Comparison of ENCODE assay signal across 10 cellular contexts in the genomic region with DNA sequence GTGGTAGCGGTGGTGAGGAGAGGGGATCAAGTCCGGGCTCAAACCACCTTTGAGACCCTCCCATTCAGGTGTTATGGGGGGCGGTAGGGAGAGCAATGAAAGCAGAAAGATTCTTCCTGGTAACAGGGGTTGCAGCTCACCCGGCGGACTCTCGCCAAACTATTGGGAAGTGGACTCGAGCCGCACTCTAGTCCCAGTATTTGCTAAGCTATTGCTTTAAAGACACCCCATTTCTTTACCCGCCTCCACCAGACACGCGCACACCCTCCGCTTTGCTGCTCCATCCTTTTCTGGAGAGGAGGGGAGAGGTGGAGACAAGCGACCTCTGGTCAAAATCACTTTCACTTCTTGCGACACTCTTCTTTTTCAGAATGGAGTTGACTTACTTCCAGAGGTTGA. TPM values are rescaled to one million over a fixed set of nuclear protein-coding genes. Genes with fewer than 3 reads are reported as not detected.
DNase-seq lines count a peak whose midpoint lies in the region; ATAC-seq and TF ChIP-seq lines count a peak whose summit lies in the region.
"Had no signal": no experiment of that assay in that cellular context is flagged by ENCODE, and none has a peak within 500 bp of the region (broad histone marks: within the 10 kb centered on the region; RNA-seq: fewer than 3 reads in every experiment).

No MANE protein-coding gene starts in this region.

- H3K27me3 ChIP-seq in brain microvascular endothelial cell (replicated peaks) (peaks cover 17% of the 10 kb centered on the region), kidney epithelial cell (ENCODE audit: control insufficient read depth, insufficient read depth, low read length) (peaks cover 36% of the 10 kb centered on the region), tibial nerve (peaks cover 0 to 34% of the 10 kb centered on the region in 2 donors)

- in situ Hi-C loops in brain microvascular endothelial cell (cut with HindIII; ENCODE audit: low pct_ligation_motif_present, low sequenced_read_pairs), result no loop called here

- H3K27ac ChIP-seq in brain microvascular endothelial cell, result no peak overlapping the region
- H3K27ac ChIP-seq in tibial nerve, result no peak overlapping the region
- H3K27ac ChIP-seq: C4-2B had no signal

- no peak for ATAC-seq in activated CD8-positive, alpha-beta memory T cell treated with anti-CD3 and anti-CD28 coated beads, Interleukin-2, amount 10 ng/mL, durations not matched to agents 7 days and 5 days
- ATAC-seq in GM18870 (IDR thresholded peaks at IDR 0.05; ENCODE audit: unreplicated experiment), result no peak

- H3K4me1 Mint-ChIP-seq in activated CD8-positive, alpha-beta memory T cell treated with anti-CD3 and anti-CD28 coated beads, Interleukin-2, amount 10 ng/mL, durations not matched to agents 7 days and 5 days, result peaks cover 11% of the 10 kb centered on the region

- no peaks in the 10 kb centered on the region for H3K9me3 Mint-ChIP-seq in activated CD8-positive, alpha-beta memory T cell treated with anti-CD3 and anti-CD28 coated beads, Interleukin-2, amount 10 ng/mL, durations not matched to agents 7 days and 5 days (ENCODE audit: low read depth)

- peak overlapping the region; percentile 26 for H3K4me3 Mint-ChIP-seq in activated CD8-positive, alpha-beta memory T cell treated with anti-CD3 and anti-CD28 coated beads, Interleukin-2, amount 10 ng/mL, durations not matched to agents 7 days and 5 days

- TF ChIP-seq EP300 in tibial nerve (IDR thresholded peaks at IDR 0.05), result no peak

- peaks cover 62% of the 10 kb centered on the region for H3K27me3 Mint-ChIP-seq in activated CD8-positive, alpha-beta memory T cell treated with anti-CD3 and anti-CD28 coated beads, Interleukin-2, amount 10 ng/mL, durations not matched to agents 7 days and 5 days

- peaks cover 0 to 21% (median 0%) of the 10 kb centered on the region in 4 donors for H3K4me1 ChIP-seq in tibial nerve

- H3K4me3 ChIP-seq in brain microvascular endothelial cell (ENCODE audit: low read depth, low read length), result peak overlapping the region; percentile 60
- H3K4me3 ChIP-seq in kidney epithelial cell (ENCODE audit: low read depth, low read length), result peak overlapping the region; percentile 27
- peak overlapping the region in 3 of 4 donors; percentile 7 to 37 (median 31) for H3K4me3 ChIP-seq in tibial nerve

- H3K9me3 ChIP-seq in tibial nerve, result no peaks in the 10 kb centered on the region

- H3K27ac Mint-ChIP-seq in activated CD8-positive, alpha-beta memory T cell treated with anti-CD3 and anti-CD28 coated beads, Interleukin-2, amount 10 ng/mL, durations not matched to agents 7 days and 5 days, result no peak overlapping the region

- WGBS in tibial nerve, 2 donors, result 0 to 1% methylated on average over 9 to 14 of the region's 14 CpGs

- no peak for TF ChIP-seq CTCF in brain microvascular endothelial cell (IDR thresholded peaks at IDR 0.05; ENCODE audit: low read depth, low read length, missing control alignments)
- no peak for TF ChIP-seq CTCF in kidney epithelial cell (IDR thresholded peaks at IDR 0.05; ENCODE audit: insufficient read depth, low read length, poor library complexity, severe bottlenecking)
- TF ChIP-seq CTCF in tibial nerve (IDR thresholded peaks at IDR 0.05), result no peak

- CTCF ChIA-PET in activated CD8-positive, alpha-beta memory T cell treated with anti-CD3 and anti-CD28 coated beads, Interleukin-2, amount 10 ng/mL, durations not matched to agents 7 days and 5 days (lab: Charles Lee), result no interaction called here

- TF ChIP-seq POLR2A in tibial nerve (IDR thresholded peaks at IDR 0.05), result no peak

- H3K36me3 ChIP-seq in brain microvascular endothelial cell (replicated peaks) (no peaks in the 10 kb centered on the region), kidney epithelial cell (ENCODE audit: control insufficient read depth, insufficient read depth, low read length) (no peaks in the 10 kb centered on the region), tibial nerve (no peaks in the 10 kb centered on the region)

- no peak for DNase-seq in activated CD8-positive, alpha-beta memory T cell treated with anti-CD3 and anti-CD28 coated beads, Interleukin-2, amount 10 ng/mL, durations not matched to agents 7 days and 5 days
- no peak for DNase-seq in activated CD8-positive, alpha-beta memory T cell treated with anti-CD3 and anti-CD28 coated beads, Interleukin-2, amount 50 U/mL, for 4 hours
- DNase-seq in brain microvascular endothelial cell (no peak), kidney epithelial cell (ENCODE audit: low read depth) (no peak), tibial nerve (ENCODE audit: low spot score in 2 of 2) (no peak), dermis blood vessel endothelial cell (no peak), NCI-H2171 (lab: John Stamatoyannopoulos, UW) (no peak)
- DNase-seq: activated CD4-positive, CD25-positive, alpha-beta regulatory T cell had no signal

- H3K36me3 Mint-ChIP-seq in activated CD8-positive, alpha-beta memory T cell treated with anti-CD3 and anti-CD28 coated beads, Interleukin-2, amount 10 ng/mL, durations not matched to agents 7 days and 5 days, result no peaks in the 10 kb centered on the region

RNA-seq across cellular contexts. Expression of gene GABRA4, which starts 0.6 kb away (rescaled TPM):
- total RNA-seq in activated CD8-positive, alpha-beta memory T cell treated with anti-CD3 and anti-CD28 coated beads, Interleukin-2, amount 10 ng/mL, durations not matched to agents 7 days and 5 days, result not detected
- total RNA-seq in kidney epithelial cell (not detected in 2 replicates), tibial nerve (under 1 TPM in 2 of 4 donors, not detected in 2; under 0.01 TPM), dermis blood vessel endothelial cell (not detected in 2 replicates)

RNA-seq across cellular contexts. Expression of gene GABRB1, which starts 37.4 kb away (rescaled TPM):
- not detected for total RNA-seq in activated CD8-positive, alpha-beta memory T cell treated with anti-CD3 and anti-CD28 coated beads, Interleukin-2, amount 10 ng/mL, durations not matched to agents 7 days and 5 days
- total RNA-seq in kidney epithelial cell (not detected in 2 replicates), tibial nerve (not detected), dermis blood vessel endothelial cell (not detected in 2 replicates)
